28 cellular contexts compared by ENCODE assay signal in the genomic region with DNA sequence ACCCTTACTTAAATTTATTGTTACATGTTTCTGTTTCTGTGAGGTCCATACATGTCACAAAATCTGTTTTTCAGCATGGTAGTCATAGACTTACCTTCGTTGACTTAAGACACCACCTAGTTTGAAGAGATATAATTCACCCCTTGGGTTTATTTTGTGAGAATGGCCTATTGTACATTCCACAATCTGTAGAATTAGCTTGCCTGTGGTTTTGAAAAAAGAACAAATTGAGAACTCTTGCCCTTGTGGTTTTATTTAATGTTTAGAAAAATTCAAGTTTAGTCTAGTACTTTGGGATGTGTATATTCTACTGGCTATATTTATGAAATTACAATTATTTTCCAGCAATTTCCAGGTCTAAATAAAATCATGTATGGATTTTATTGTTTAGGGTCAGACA.
"Had no signal": no experiment of that assay in that cellular context is flagged by ENCODE, and none has a peak within 500 bp of the region (broad histone marks: within the 10 kb centered on the region; RNA-seq: fewer than 3 reads in every experiment).

No MANE protein-coding gene starts in this region.

- H3K36me3 ChIP-seq: cardiac muscle cell, heart right ventricle, prostate gland, spleen, suprapubic skin, transverse colon, WERI-Rb-1 had no signal

- H3K36me3 Mint-ChIP-seq: brain had no signal

- DNase-seq: activated CD4-positive, alpha-beta T cell treated with anti-CD3 and anti-CD28 coated beads for 48 hours; activated CD4-positive, alpha-beta T cell treated with anti-CD3 and anti-CD28 coated beads, Interleukin-2, amount 50 U/mL, for 48 hours; activated CD8-positive, alpha-beta memory T cell treated with anti-CD3 and anti-CD28 coated beads for 24 hours; activated effector memory CD4-positive, alpha-beta T cell treated with anti-CD3 and anti-CD28 coated beads, Interleukin-2, amount 50 U/mL, for 16 hours; activated naive CD4-positive, alpha-beta T cell treated with anti-CD3 and anti-CD28 coated beads, Interleukin-2, amount 10 ng/mL, durations not matched to agents 7 days and 5 days; activated naive CD8-positive, alpha-beta T cell treated with anti-CD3 and anti-CD28 coated beads, Interleukin-2, amount 10 ng/mL, durations not matched to agents 7 days and 5 days; amygdala; cerebellar nuclear complex; cortex of kidney; foreskin keratinocyte; heart right ventricle; left cardiac atrium; left ventricle myocardium superior; spleen; stimulated activated naive CD4-positive, alpha-beta T cell; T-helper 17 cell; T1000; transverse colon; WERI-Rb-1 had no signal

- H3K27me3 Mint-ChIP-seq: activated naive CD4-positive, alpha-beta T cell treated with anti-CD3 and anti-CD28 coated beads, Interleukin-2, amount 10 ng/mL, durations not matched to agents 7 days and 5 days; activated naive CD8-positive, alpha-beta T cell treated with anti-CD3 and anti-CD28 coated beads, Interleukin-2, amount 10 ng/mL, durations not matched to agents 7 days and 5 days; brain; T-helper 17 cell had no signal

- H3K4me1 ChIP-seq: foreskin keratinocyte, prostate gland, suprapubic skin had no signal

- ATAC-seq: activated CD4-positive, CD25-positive, alpha-beta regulatory T cell treated with anti-CD3 and anti-CD28 coated beads, Interleukin-2, amount 50 U/mL, for 24 hours; esophagus mucosa; foreskin keratinocyte; heart right ventricle; left cardiac atrium; left ventricle myocardium superior; T-helper 17 cell had no signal

- H3K27me3 ChIP-seq: cardiac muscle cell, foreskin keratinocyte, heart right ventricle, spleen, suprapubic skin, transverse colon had no signal

- FAIRE-seq: keratinocyte had no signal

- H3K27ac ChIP-seq: cardiac muscle cell, foreskin keratinocyte, heart right ventricle, prostate gland, spleen, suprapubic skin, transverse colon, WERI-Rb-1 had no signal

- H3K9me3 Mint-ChIP-seq: activated T-helper 1 cell treated with anti-CD3 and anti-CD28 coated beads, Interleukin-12 subunit alpha, Interleukin-12 subunit beta, Interleukin-2, Interleukin-4 antibody, amounts not matched to agents 30 ng/mL and 10 ng/mL and 1 ng/mL, durations not matched to agents 14 hours and 24 hours and 36 hours; brain; nephron had no signal

- H3K4me3 Mint-ChIP-seq: activated naive CD4-positive, alpha-beta T cell treated with anti-CD3 and anti-CD28 coated beads, Interleukin-2, amount 10 ng/mL, durations not matched to agents 7 days and 5 days; activated naive CD8-positive, alpha-beta T cell treated with anti-CD3 and anti-CD28 coated beads, Interleukin-2, amount 10 ng/mL, durations not matched to agents 7 days and 5 days; activated T-helper 1 cell treated with anti-CD3 and anti-CD28 coated beads, Interleukin-12 subunit alpha, Interleukin-12 subunit beta, Interleukin-2, Interleukin-4 antibody, amounts not matched to agents 30 ng/mL and 10 ng/mL and 1 ng/mL, durations not matched to agents 14 hours and 24 hours and 36 hours; brain; nephron; T-helper 17 cell had no signal

- H3K27ac Mint-ChIP-seq: activated naive CD4-positive, alpha-beta T cell treated with anti-CD3 and anti-CD28 coated beads, Interleukin-2, amount 10 ng/mL, durations not matched to agents 7 days and 5 days; activated naive CD8-positive, alpha-beta T cell treated with anti-CD3 and anti-CD28 coated beads, Interleukin-2, amount 10 ng/mL, durations not matched to agents 7 days and 5 days; activated T-helper 1 cell treated with anti-CD3 and anti-CD28 coated beads, Interleukin-12 subunit alpha, Interleukin-12 subunit beta, Interleukin-2, Interleukin-4 antibody, amounts not matched to agents 30 ng/mL and 10 ng/mL and 1 ng/mL, durations not matched to agents 14 hours and 24 hours and 36 hours; brain; T-helper 17 cell had no signal

- H3K4me3 ChIP-seq: cardiac muscle cell, heart right ventricle, prostate gland, spleen, suprapubic skin, transverse colon had no signal

- H3K9me3 ChIP-seq: heart right ventricle, prostate gland, spleen, suprapubic skin, transverse colon had no signal
